22 cellular contexts compared by ENCODE assay signal in the genomic region with DNA sequence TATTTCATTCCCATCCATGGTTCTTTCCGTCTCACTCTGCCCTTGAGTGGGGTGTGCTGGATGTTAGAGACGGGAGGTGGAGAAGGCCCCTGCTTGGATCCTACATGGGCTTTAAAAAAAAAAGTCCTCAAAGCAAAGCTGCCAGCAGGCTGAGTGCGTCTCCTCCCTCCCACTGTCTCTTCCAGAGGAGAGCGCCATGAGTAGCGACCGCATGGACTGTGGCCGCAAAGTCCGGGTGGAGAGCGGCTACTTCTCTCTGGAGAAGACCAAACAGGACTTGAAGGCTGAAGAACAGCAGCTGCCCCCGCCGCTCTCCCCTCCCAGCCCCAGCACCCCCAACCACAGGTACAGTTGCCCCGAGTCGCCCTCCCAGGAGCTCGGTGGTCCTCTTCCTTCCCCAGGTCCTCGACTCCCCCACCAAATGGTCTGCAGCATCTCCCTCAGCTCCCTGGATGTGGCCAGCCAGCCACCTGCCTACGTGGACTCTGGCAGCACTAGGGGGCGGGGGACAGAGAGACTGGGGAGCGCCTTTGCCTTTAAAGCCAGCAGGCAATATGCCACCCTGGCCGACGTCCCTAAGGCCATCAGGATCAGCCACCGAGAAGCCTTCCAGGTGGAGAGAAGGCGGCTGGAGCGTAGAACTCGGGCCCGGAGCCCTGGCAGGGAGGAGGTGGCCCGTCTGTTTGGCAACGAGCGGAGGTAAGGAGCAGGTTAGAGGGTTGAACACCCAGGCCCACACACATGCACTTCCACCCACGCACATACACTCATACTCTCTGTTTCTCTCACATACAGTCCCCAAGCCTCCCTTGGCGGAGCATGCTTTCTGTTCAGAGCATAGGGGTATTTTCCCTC.
A peak's percentile ranks its signal among the peaks of the same experiment; 100 is the strongest.
DNase-seq lines count a peak whose midpoint lies in the region; ATAC-seq and TF ChIP-seq lines count a peak whose summit lies in the region.
"Had no signal": no experiment of that assay in that cellular context is flagged by ENCODE, and none has a peak within 500 bp of the region (broad histone marks: within the 10 kb centered on the region; RNA-seq: fewer than 3 reads in every experiment).

No MANE protein-coding gene starts in this region.

- DNase-seq in Right ventricle myocardium inferior (ENCODE audit: missing footprints) (peak; percentile 45), right atrium auricular region (ENCODE audit: low spot score) (no peak), cerebellar cortex (ENCODE audit: low spot score) (peak; percentile 94), stomach (peak; percentile 57), NCI-H1417 (lab: John Stamatoyannopoulos, UW) (no peak), midbrain (lab: John Stamatoyannopoulos, UW) (no peak), HT-29 (ENCODE audit: low spot score) (no peak)
- DNase-seq: brain microvascular endothelial cell; GF-D8; GM23248; hypothalamus; islet precursor cell; MM.1S; naive thymus-derived CD8-positive, alpha-beta T cell; NCI-H82; PC-3; stimulated activated CD4-positive, alpha-beta T cell treated with anti-CD3 and anti-CD28 coated beads, Interleukin-4, amount 100 ng/mL, for 24 hours; WERI-Rb-1 had no signal

- WGBS in stomach, 5 donors: 84 to 89% (median 87%) methylated on average over 27 to 30 of the region's 30 CpGs

- H3K27me3 ChIP-seq in right atrium auricular region (no peaks in the 10 kb centered on the region), stomach (no peaks in the 10 kb centered on the region)
- H3K27me3 ChIP-seq: brain microvascular endothelial cell, SJSA1, vagina had no signal

- no peak overlapping the region for H3K4me3 ChIP-seq in right atrium auricular region
- no peak overlapping the region for H3K4me3 ChIP-seq in stomach
- H3K4me3 ChIP-seq: GM23248, SJSA1, skin epidermis, vagina had no signal

- peaks cover 0 to 29% of the 10 kb centered on the region in 2 donors for H3K4me1 ChIP-seq in right atrium auricular region
- H3K4me1 ChIP-seq in stomach: peaks cover 0 to 21% (median 7%) of the 10 kb centered on the region in 4 donors

- ATAC-seq in Right ventricle myocardium inferior (no peak), HG02678 (IDR thresholded peaks at IDR 0.05; ENCODE audit: unreplicated experiment) (peak; percentile 81)
- ATAC-seq: naive thymus-derived CD8-positive, alpha-beta T cell; PC-3 had no signal

- intact Hi-C loops in Right ventricle myocardium inferior (cut with DNase I): no loop called here
- intact Hi-C loops in stomach (cut with DNase I; ENCODE audit: low total_unique reads): no loop called here

- no peaks in the 10 kb centered on the region for H3K9me3 ChIP-seq in right atrium auricular region
- no peaks in the 10 kb centered on the region for H3K9me3 ChIP-seq in stomach
- H3K9me3 ChIP-seq: SJSA1, vagina had no signal

- H3K27ac ChIP-seq in right atrium auricular region: no peak overlapping the region
- no peak overlapping the region for H3K27ac ChIP-seq in stomach
- H3K27ac ChIP-seq: brain microvascular endothelial cell, GM23248, SJSA1, skin epidermis, vagina, WERI-Rb-1 had no signal

- H3K36me3 ChIP-seq in right atrium auricular region (peaks cover 96% of the 10 kb centered on the region), stomach (peaks cover 71 to 100% (median 100%) of the 10 kb centered on the region in 4 donors)

- TF ChIP-seq POLR2A in stomach (IDR thresholded peaks at IDR 0.05): no peak

- TF ChIP-seq CTCF in right atrium auricular region (IDR thresholded peaks at IDR 0.05) (no peak), stomach (IDR thresholded peaks at IDR 0.05) (no peak)

- TF ChIP-seq EP300 in stomach (IDR thresholded peaks at IDR 0.05): no peak

Comparison
In these comparisons a context has a peak if more than half of its experiments do, and no peak if none do; other contexts are left out.
1. DNase-seq: peak in Right ventricle myocardium inferior (single experiment), cerebellar cortex (single experiment) and stomach (single experiment); none in right atrium auricular region (single experiment), NCI-H1417 (0 of 3), midbrain (single experiment) and HT-29 (single experiment).